ENCODE assay signal across 14 cellular contexts in the genomic region with DNA sequence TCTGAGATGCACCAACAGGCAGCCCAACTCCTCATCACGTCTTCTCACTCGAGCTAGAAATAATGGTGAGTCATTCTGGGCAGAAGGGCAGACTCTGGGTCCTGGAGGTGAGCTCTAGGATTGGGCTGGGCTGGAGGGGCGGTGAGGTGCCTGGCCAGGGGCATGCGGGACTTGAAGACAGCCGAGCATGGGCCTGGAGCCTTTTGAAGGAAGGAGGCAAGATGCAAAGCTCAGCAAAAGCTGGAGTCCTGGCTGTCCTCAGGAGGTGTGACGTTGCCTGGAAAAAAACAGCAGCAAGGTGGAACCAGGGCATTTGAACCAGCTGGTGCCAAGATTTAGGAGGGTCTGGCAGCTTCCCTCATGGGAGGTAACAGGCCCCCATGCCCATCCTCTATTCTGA. TPM values are rescaled to one million over a fixed set of nuclear protein-coding genes. Genes with fewer than 3 reads are reported as not detected.
A peak's percentile ranks its signal among the peaks of the same experiment; 100 is the strongest.
DNase-seq lines count a peak whose midpoint lies in the region; ATAC-seq and TF ChIP-seq lines count a peak whose summit lies in the region.
"Had no signal": no experiment of that assay in that cellular context is flagged by ENCODE, and none has a peak within 500 bp of the region (broad histone marks: within the 10 kb centered on the region; RNA-seq: fewer than 3 reads in every experiment).

No MANE protein-coding gene starts in this region.

- peak overlapping the region; percentile 68 to 75 for H3K27ac ChIP-seq in coronary artery
- H3K27ac ChIP-seq in vagina: no peak overlapping the region
- H3K27ac ChIP-seq: left lung had no signal

- H3K4me3 ChIP-seq in coronary artery (peak overlapping the region; percentile 73), vagina (peak overlapping the region; percentile 48 to 49)

- no peaks in the 10 kb centered on the region for H3K27me3 ChIP-seq in vagina

- no peak for TF ChIP-seq POLR2A in vagina (IDR thresholded peaks at IDR 0.05)

- no peaks in the 10 kb centered on the region for H3K9me3 ChIP-seq in vagina
- H3K9me3 ChIP-seq: left lung had no signal

- no peak for DNase-seq in natural killer cell
- no peak for DNase-seq in natural killer cell treated with Interleukin-12 subunit alpha and Interleukin-12 subunit beta and Interleukin-15 and Interleukin-18, amount 100 ng/mL, for 72 hours (ENCODE audit: low spot score)
- DNase-seq in coronary artery (ENCODE audit: low spot score): no peak
- DNase-seq in nephron progenitor cell: no peak
- DNase-seq in vagina (ENCODE audit: extremely low spot score in 2 of 2): no peak
- no peak for DNase-seq in GF-D8 (lab: John Stamatoyannopoulos, UW)
- DNase-seq in NCI-H526 treated with DMSO at 0.1 percent for 48 hours (lab: John Stamatoyannopoulos, UW): no peak
- no peak for DNase-seq in chondrocyte (ENCODE audit: low spot score)
- DNase-seq: activated B cell treated with CpG ODN at 0.5 μM for 24 hours; DMS79; left lung; NCI-H1048; stimulated activated CD4-positive, alpha-beta T cell treated with anti-CD3 and anti-CD28 coated beads, Interleukin-12 subunit alpha, Interleukin-12 subunit beta, amount 100 ng/mL, for 4 hours had no signal

- TF ChIP-seq CTCF in natural killer cell (IDR thresholded peaks at IDR 0.05) (no peak), coronary artery (IDR thresholded peaks at IDR 0.05) (no peak), nephron progenitor cell (IDR thresholded peaks at IDR 0.05) (no peak), vagina (IDR thresholded peaks at IDR 0.05) (no peak), chondrocyte (IDR thresholded peaks at IDR 0.05) (no peak)

- no peaks in the 10 kb centered on the region for H3K36me3 ChIP-seq in vagina
- H3K36me3 ChIP-seq: left lung had no signal

- intact Hi-C loops in natural killer cell (cut with micrococcal nuclease): no loop called here
- intact Hi-C loops in vagina (cut with DNase I): no loop called here

- no peak overlapping the region for H3K27ac Mint-ChIP-seq in natural killer cell
- H3K27ac Mint-ChIP-seq in natural killer cell treated with Interleukin-12 subunit alpha and Interleukin-12 subunit beta and Interleukin-15 and Interleukin-18, amount 100 ng/mL, for 72 hours: no peak overlapping the region
- no peak overlapping the region for H3K27ac Mint-ChIP-seq in nephron progenitor cell
- H3K27ac Mint-ChIP-seq in chondrocyte (ENCODE audit: unreplicated experiment): no peak overlapping the region
- H3K27ac Mint-ChIP-seq: activated B cell treated with CpG ODN at 0.5 μM for 24 hours had no signal

- H3K4me1 Mint-ChIP-seq in natural killer cell: peaks cover 0 to 13% of the 10 kb centered on the region in 2 donors
- peaks cover 0 to 3% of the 10 kb centered on the region in 2 donors for H3K4me1 Mint-ChIP-seq in natural killer cell treated with Interleukin-12 subunit alpha and Interleukin-12 subunit beta and Interleukin-15 and Interleukin-18, amount 100 ng/mL, for 72 hours (ENCODE audit: low read depth in 2 of 2)
- H3K4me1 Mint-ChIP-seq in nephron progenitor cell: peaks cover 13% of the 10 kb centered on the region
- peaks cover 10% of the 10 kb centered on the region for H3K4me1 Mint-ChIP-seq in chondrocyte (ENCODE audit: low read depth)

- H3K36me3 Mint-ChIP-seq in natural killer cell (no peaks in the 10 kb centered on the region), nephron progenitor cell (ENCODE audit: low read depth) (no peaks in the 10 kb centered on the region), chondrocyte (ENCODE audit: low read depth) (no peaks in the 10 kb centered on the region)
- H3K36me3 Mint-ChIP-seq in natural killer cell treated with Interleukin-12 subunit alpha and Interleukin-12 subunit beta and Interleukin-15 and Interleukin-18, amount 100 ng/mL, for 72 hours: no peaks in the 10 kb centered on the region

- no peak for ATAC-seq in natural killer cell
- no peak for ATAC-seq in natural killer cell treated with Interleukin-12 subunit alpha and Interleukin-12 subunit beta and Interleukin-15 and Interleukin-18, amount 100 ng/mL, for 72 hours

- H3K9me3 Mint-ChIP-seq in natural killer cell (no peaks in the 10 kb centered on the region), nephron progenitor cell (no peaks in the 10 kb centered on the region), chondrocyte (ENCODE audit: low read depth) (no peaks in the 10 kb centered on the region)
- H3K9me3 Mint-ChIP-seq in natural killer cell treated with Interleukin-12 subunit alpha and Interleukin-12 subunit beta and Interleukin-15 and Interleukin-18, amount 100 ng/mL, for 72 hours: no peaks in the 10 kb centered on the region
- H3K9me3 Mint-ChIP-seq: activated B cell treated with CpG ODN at 0.5 μM for 24 hours had no signal

- H3K4me3 Mint-ChIP-seq in natural killer cell (peak overlapping the region; percentile 6), nephron progenitor cell (peak overlapping the region; percentile 47), chondrocyte (ENCODE audit: unreplicated experiment) (no peak overlapping the region)
- H3K4me3 Mint-ChIP-seq in natural killer cell treated with Interleukin-12 subunit alpha and Interleukin-12 subunit beta and Interleukin-15 and Interleukin-18, amount 100 ng/mL, for 72 hours: no peak overlapping the region

- H3K27me3 Mint-ChIP-seq in natural killer cell (ENCODE audit: low read depth in 2 of 2): peaks cover 52 to 62% of the 10 kb centered on the region in 2 donors
- H3K27me3 Mint-ChIP-seq in natural killer cell treated with Interleukin-12 subunit alpha and Interleukin-12 subunit beta and Interleukin-15 and Interleukin-18, amount 100 ng/mL, for 72 hours: peaks cover 34 to 51% of the 10 kb centered on the region in 2 donors
- peaks cover 81% of the 10 kb centered on the region for H3K27me3 Mint-ChIP-seq in nephron progenitor cell (ENCODE audit: low read depth, poor library complexity)
- peaks cover 48% of the 10 kb centered on the region for H3K27me3 Mint-ChIP-seq in chondrocyte (ENCODE audit: low read depth)

- peaks cover 29% of the 10 kb centered on the region for H3K4me1 ChIP-seq in vagina

RNA-seq across cellular contexts. Expression of gene KCNA2, which starts 0.7 kb away (rescaled TPM):
- total RNA-seq in natural killer cell (1 to 10 TPM in 1 of 3 donors, under 1 TPM in 2; 0.07 to 2.6 (median 0.26) TPM), vagina (0.74 TPM), chondrocyte (0.12 to 0.33 TPM (median 0.17 TPM) in 3 replicates)
- total RNA-seq in natural killer cell treated with Interleukin-12 subunit alpha and Interleukin-12 subunit beta and Interleukin-15 and Interleukin-18, amount 100 ng/mL, for 72 hours: under 1 TPM; 0.62 to 0.92 TPM
- total RNA-seq: HepG2 had no signal

Comparison
In these comparisons a context has a peak if more than half of its experiments do, and no peak if none do; other contexts are left out.
1. H3K4me3 Mint-ChIP-seq: peak in natural killer cell (single experiment) and nephron progenitor cell (single experiment); none in natural killer cell treated with Interleukin-12 subunit alpha and Interleukin-12 subunit beta and Interleukin-15 and Interleukin-18, amount 100 ng/mL, for 72 hours (single experiment) and chondrocyte (single experiment).